In genomic region chr22:43008509-43008908, GRCh38 we compare ENCODE assay signal across 20 cellular contexts. TPM values are rescaled to one million over a fixed set of nuclear protein-coding genes. Genes with fewer than 3 reads are reported as not detected.
DNase-seq lines count a peak whose midpoint lies in the region; TF ChIP-seq lines count a peak whose summit lies in the region.
"Had no signal": no experiment of that assay in that cellular context is flagged by ENCODE, and none has a peak within 500 bp of the region (broad histone marks: within the 10 kb centered on the region; RNA-seq: fewer than 3 reads in every experiment).

No MANE protein-coding gene starts in this region.

- TF ChIP-seq CTCF in adrenal gland (IDR thresholded peaks at IDR 0.05) (no peak), right atrium auricular region (IDR thresholded peaks at IDR 0.05) (no peak), prostate gland (IDR thresholded peaks at IDR 0.05) (no peak), endothelial cell (IDR thresholded peaks at IDR 0.05; ENCODE audit: unreplicated experiment) (no peak)

- 88 to 96% (median 93%) methylated on average over 4 of the region's 4 CpGs for WGBS in adrenal gland, 4 donors
- WGBS in prostate gland: 78% methylated on average over 4 of the region's 4 CpGs

- H3K27ac ChIP-seq in adrenal gland: peak overlapping the region; percentile 25 to 83 (median 45)
- H3K27ac ChIP-seq in right atrium auricular region: peak overlapping the region in 1 of 2 donors; percentile 73
- H3K27ac ChIP-seq in prostate gland: peak overlapping the region; percentile 61 to 74

- no peaks in the 10 kb centered on the region for H3K27me3 ChIP-seq in adrenal gland
- H3K27me3 ChIP-seq in right atrium auricular region: no peaks in the 10 kb centered on the region
- no peaks in the 10 kb centered on the region for H3K27me3 ChIP-seq in prostate gland (replicated peaks; ENCODE audit: insufficient read depth)

- no peak overlapping the region for H3K4me3 Mint-ChIP-seq in endothelial cell (ENCODE audit: unreplicated experiment)
- H3K4me3 Mint-ChIP-seq: activated CD8-positive, alpha-beta T cell treated with anti-CD3 and anti-CD28 coated beads, Interleukin-2, amount 10 ng/mL, durations not matched to agents 7 days and 5 days; activated T-helper 1 cell treated with anti-CD3 and anti-CD28 coated beads, Interleukin-12 subunit alpha, Interleukin-12 subunit beta, Interleukin-2, Interleukin-4 antibody, amounts not matched to agents 30 ng/mL and 10 ng/mL and 1 ng/mL, durations not matched to agents 14 hours and 24 hours and 36 hours; CD4-positive, alpha-beta memory T cell; stimulated activated effector memory CD8-positive, alpha-beta T cell treated with anti-CD3 and anti-CD28 coated beads, Interleukin-12 subunit alpha, Interleukin-12 subunit beta, amount 100 ng/mL, for 72 hours had no signal

- H3K27me3 Mint-ChIP-seq in endothelial cell (ENCODE audit: unreplicated experiment): peaks cover 3% of the 10 kb centered on the region
- H3K27me3 Mint-ChIP-seq: CD4-positive, alpha-beta memory T cell; naive thymus-derived CD4-positive, alpha-beta T cell had no signal

- H3K9me3 ChIP-seq in adrenal gland (replicated peaks in 1 of 3) (no peaks in the 10 kb centered on the region), right atrium auricular region (no peaks in the 10 kb centered on the region), prostate gland (no peaks in the 10 kb centered on the region)
- H3K9me3 ChIP-seq: HAP-1 had no signal

- H3K9me3 Mint-ChIP-seq in endothelial cell (ENCODE audit: unreplicated experiment): no peaks in the 10 kb centered on the region
- H3K9me3 Mint-ChIP-seq: activated T-helper 1 cell treated with anti-CD3 and anti-CD28 coated beads, Interleukin-12 subunit alpha, Interleukin-12 subunit beta, Interleukin-2, Interleukin-4 antibody, amounts not matched to agents 30 ng/mL and 10 ng/mL and 1 ng/mL, durations not matched to agents 14 hours and 24 hours and 36 hours; CD4-positive, alpha-beta memory T cell; naive thymus-derived CD4-positive, alpha-beta T cell; stimulated activated effector memory CD8-positive, alpha-beta T cell treated with anti-CD3 and anti-CD28 coated beads, Interleukin-12 subunit alpha, Interleukin-12 subunit beta, amount 100 ng/mL, for 72 hours had no signal

- H3K4me1 Mint-ChIP-seq in endothelial cell (ENCODE audit: unreplicated experiment): peaks cover 26% of the 10 kb centered on the region

- H3K36me3 ChIP-seq in adrenal gland (replicated peaks in 1 of 2) (no peaks in the 10 kb centered on the region), right atrium auricular region (no peaks in the 10 kb centered on the region), prostate gland (no peaks in the 10 kb centered on the region)
- H3K36me3 ChIP-seq: HAP-1 had no signal

- H3K4me3 ChIP-seq in adrenal gland: no peak overlapping the region
- no peak overlapping the region for H3K4me3 ChIP-seq in right atrium auricular region
- H3K4me3 ChIP-seq in prostate gland: no peak overlapping the region
- H3K4me3 ChIP-seq: HAP-1 had no signal

- no peak overlapping the region for H3K27ac Mint-ChIP-seq in endothelial cell (ENCODE audit: unreplicated experiment)
- H3K27ac Mint-ChIP-seq: activated CD8-positive, alpha-beta T cell treated with anti-CD3 and anti-CD28 coated beads, Interleukin-2, amount 10 ng/mL, durations not matched to agents 7 days and 5 days; activated T-helper 1 cell treated with anti-CD3 and anti-CD28 coated beads, Interleukin-12 subunit alpha, Interleukin-12 subunit beta, Interleukin-2, Interleukin-4 antibody, amounts not matched to agents 30 ng/mL and 10 ng/mL and 1 ng/mL, durations not matched to agents 14 hours and 24 hours and 36 hours had no signal

- intact Hi-C loops in adrenal gland (cut with DNase I) (no loop called here), prostate gland (cut with DNase I) (no loop called here)

- no peak for TF ChIP-seq POLR2A in adrenal gland (IDR thresholded peaks at IDR 0.05)
- no peak for TF ChIP-seq POLR2A in prostate gland (IDR thresholded peaks at IDR 0.05)

- H3K4me1 ChIP-seq in adrenal gland (replicated peaks in 1 of 2) (peaks cover 52 to 87% of the 10 kb centered on the region in 2 donors), right atrium auricular region (peaks cover 0 to 52% of the 10 kb centered on the region in 2 donors), prostate gland (replicated peaks) (peaks cover 8% of the 10 kb centered on the region)

- DNase-seq in AG20443 (ENCODE audit: low spot score) (peak; percentile 45), adrenal gland (no peak), right atrium auricular region (ENCODE audit: low spot score) (peak; percentile 77), prostate gland (ENCODE audit: low spot score) (no peak), nucleus accumbens (lab: John Stamatoyannopoulos, UW) (no peak), hypothalamus (lab: John Stamatoyannopoulos, UW) (no peak), HCEC 1CT (no peak), endothelial cell (ENCODE audit: low spot score) (no peak)
- DNase-seq: activated CD8-positive, alpha-beta T cell treated with anti-CD3 and anti-CD28 coated beads, Interleukin-2, amount 10 ng/mL, durations not matched to agents 7 days and 5 days; caudate nucleus; CD4-positive, alpha-beta memory T cell; DMS79; effector memory CD4-positive, alpha-beta T cell; naive thymus-derived CD4-positive, alpha-beta T cell; NCI-H187; NCI-H446 treated with DMSO at 0.1 percent for 48 hours; SHP77 treated with DMSO at 0.1 percent for 48 hours had no signal

- H3K36me3 Mint-ChIP-seq in endothelial cell (ENCODE audit: low read depth, unreplicated experiment): no peaks in the 10 kb centered on the region
- H3K36me3 Mint-ChIP-seq: stimulated activated effector memory CD8-positive, alpha-beta T cell treated with anti-CD3 and anti-CD28 coated beads, Interleukin-12 subunit alpha, Interleukin-12 subunit beta, amount 100 ng/mL, for 72 hours had no signal

RNA-seq across cellular contexts. Expression of gene PACSIN2, which starts 6.4 kb away (rescaled TPM):
- total RNA-seq in adrenal gland (100 to 1,000 TPM in 6 of 8 donors, 10 to 100 TPM in 2; 77.9 to 186 (median 128) TPM), right atrium auricular region (10 to 100 TPM; 66.3 to 89.8 TPM), prostate gland (10 to 100 TPM; 78.0 to 87.1 TPM), endothelial cell (ENCODE audit: unreplicated experiment) (93.7 TPM)
- polyA plus RNA-seq in adrenal gland: 100 to 1,000 TPM in 1 of 3 donors, 10 to 100 TPM in 2; 29.8 to 152 (median 36.5) TPM

Comparison
In these comparisons a context has a peak if more than half of its experiments do, and no peak if none do; other contexts are left out.
1. DNase-seq: peak in AG20443 (single experiment) and right atrium auricular region (single experiment); none in adrenal gland (0 of 7), prostate gland (single experiment), nucleus accumbens (0 of 56), hypothalamus (0 of 51), HCEC 1CT (single experiment) and endothelial cell (single experiment).